In genomic region chr12:47964102-47964723, GRCh38 we compare ENCODE assay signal across 9 cellular contexts. TPM values are rescaled to one million over a fixed set of nuclear protein-coding genes. Genes with fewer than 3 reads are reported as not detected.
DNase-seq lines count a peak whose midpoint lies in the region; ATAC-seq and TF ChIP-seq lines count a peak whose summit lies in the region.
"Had no signal": no experiment of that assay in that cellular context is flagged by ENCODE, and none has a peak within 500 bp of the region (broad histone marks: within the 10 kb centered on the region; RNA-seq: fewer than 3 reads in every experiment).

No MANE protein-coding gene starts in this region.

- DNase-seq in CD1c-positive myeloid dendritic cell (ENCODE audit: extremely low spot score) (peak; percentile 6), WERI-Rb-1 (peak; percentile 28), foreskin fibroblast (peak in 1 of 2 donors; percentile 36), prostate gland (ENCODE audit: low spot score) (peak; percentile 34), GM10266 (ENCODE audit: extremely low spot score) (no peak), middle frontal gyrus (ENCODE audit: extremely low spot score, low spot score) (no peak)

- no peaks in the 10 kb centered on the region for H3K4me1 ChIP-seq in prostate gland (replicated peaks)

- TF ChIP-seq POLR2A in prostate gland (IDR thresholded peaks at IDR 0.05) = no peak

- H3K27me3 ChIP-seq in WERI-Rb-1 (ENCODE audit: insufficient read depth, low read depth, severe bottlenecking) (no peaks in the 10 kb centered on the region), prostate gland (replicated peaks; ENCODE audit: insufficient read depth) (no peaks in the 10 kb centered on the region)

- H3K36me3 ChIP-seq in WERI-Rb-1 = peaks cover 34% of the 10 kb centered on the region
- H3K36me3 ChIP-seq in prostate gland = no peaks in the 10 kb centered on the region

- ATAC-seq in HG02870 (IDR thresholded peaks at IDR 0.05; ENCODE audit: unreplicated experiment) (peak; percentile 13), HG03521 (IDR thresholded peaks at IDR 0.05; ENCODE audit: unreplicated experiment) (no peak)

- H3K27ac ChIP-seq in WERI-Rb-1 (no peak overlapping the region), prostate gland (peak overlapping the region in 1 of 2 donors; percentile 8)

- no peak for TF ChIP-seq CTCF in WERI-Rb-1 (IDR thresholded peaks at IDR 0.05; ENCODE audit: low read depth, low read length)
- TF ChIP-seq CTCF in foreskin fibroblast (IDR thresholded peaks at IDR 0.05; ENCODE audit: low read depth, low read length) = no peak
- no peak for TF ChIP-seq CTCF in prostate gland (IDR thresholded peaks at IDR 0.05)
- no peak for TF ChIP-seq CTCF in GM10266 (IDR thresholded peaks at IDR 0.05; ENCODE audit: control insufficient read depth, insufficient read depth, low read depth, missing control alignments)

- peak overlapping the region; percentile 86 for H3K4me3 ChIP-seq in WERI-Rb-1 (ENCODE audit: low read depth, low read length)
- H3K4me3 ChIP-seq in foreskin fibroblast (ENCODE audit: low read depth in 1 of 2, low read length in 2 of 2) = peak overlapping the region; percentile 87 to 90
- H3K4me3 ChIP-seq in prostate gland = peak overlapping the region; percentile 50 to 58

- no peaks in the 10 kb centered on the region for H3K9me3 ChIP-seq in WERI-Rb-1 (ENCODE audit: severe bottlenecking)
- H3K9me3 ChIP-seq in prostate gland = no peaks in the 10 kb centered on the region

- 13% methylated on average over 18 of the region's 18 CpGs for WGBS in prostate gland

- intact Hi-C loops in prostate gland (cut with DNase I) = loop anchor here (10.0 kb wide), 1 partner anchor 249 kb away; no protein-coding TSS in a partner anchor

RNA-seq across cellular contexts. Expression of gene TMEM106C, which starts 0.8 kb away (rescaled TPM):
- total RNA-seq in prostate gland = 10 to 100 TPM; 54.6 to 91.1 TPM

RNA-seq across cellular contexts. Expression of gene COL2A1, which starts 40.1 kb away (rescaled TPM):
- 1 to 10 TPM in 1 of 2 donors, under 1 TPM in 1; 0.14 to 1.9 TPM for total RNA-seq in prostate gland
- total RNA-seq: M059J had no signal

RNA-seq across cellular contexts. Expression of gene VDR, which starts 59.4 kb away (rescaled TPM):
- 1 to 10 TPM; 3.4 to 4.3 TPM for total RNA-seq in prostate gland

Comparison
In these comparisons a context has a peak if more than half of its experiments do, and no peak if none do; other contexts are left out.
1. DNase-seq: peak in CD1c-positive myeloid dendritic cell (single experiment), WERI-Rb-1 (single experiment) and prostate gland (single experiment); none in GM10266 (single experiment) and middle frontal gyrus (single experiment).
2. Peak in every context shown above with its lines, with median percentiles within 50 percentile points of each other: H3K4me3 ChIP-seq.